In the genomic region with DNA sequence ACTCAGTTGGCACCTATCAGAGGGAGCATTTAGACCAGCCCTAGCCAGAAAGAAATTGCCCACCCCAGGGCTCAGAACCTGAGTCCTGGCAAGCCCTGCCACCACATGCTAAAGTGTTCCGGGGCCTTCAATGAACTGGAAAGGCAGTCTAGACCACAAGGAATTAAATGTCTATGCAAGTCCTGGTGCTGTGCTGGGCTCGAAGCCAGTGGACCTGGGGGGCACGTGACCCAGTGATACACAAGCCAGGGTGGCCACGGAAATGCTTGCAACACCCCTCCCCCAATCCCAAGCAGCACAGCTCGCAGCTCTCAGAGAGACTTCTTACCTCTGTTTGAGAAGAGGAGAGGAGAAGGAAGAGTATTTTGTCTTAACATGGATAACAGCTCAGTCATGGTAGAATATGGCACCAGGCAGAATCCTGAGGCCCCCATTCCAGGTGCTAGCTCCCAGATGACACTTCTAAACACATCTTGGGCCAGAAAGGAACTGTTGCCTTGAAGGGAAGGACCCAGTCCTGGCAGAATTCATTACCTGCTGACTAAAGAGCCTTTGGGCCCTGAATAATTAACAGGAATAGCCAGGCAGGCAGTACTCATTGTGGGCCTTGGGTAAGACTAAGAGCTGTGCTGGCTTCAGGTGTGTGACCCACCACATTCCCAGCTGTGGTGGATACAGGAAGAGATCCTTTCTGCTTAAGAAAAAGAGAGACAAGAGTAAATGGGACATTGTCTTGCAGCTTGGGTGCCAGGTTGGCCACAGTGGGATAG, we compare ENCODE assay signal across 13 cellular contexts.
"Had no signal": no experiment of that assay in that cellular context is flagged by ENCODE, and none has a peak within 500 bp of the region (broad histone marks: within the 10 kb centered on the region; RNA-seq: fewer than 3 reads in every experiment).

No MANE protein-coding gene starts in this region.

- H3K27me3 Mint-ChIP-seq: naive thymus-derived CD8-positive, alpha-beta T cell; stimulated activated memory B cell treated with anti-CD40 and anti-IgM and Interleukin-4, amounts not matched to agents 10 μg/mL and 1 μg/mL and 100 μg/mL, for 72 hours had no signal

- H3K4me3 Mint-ChIP-seq: naive thymus-derived CD8-positive, alpha-beta T cell; stimulated activated memory B cell treated with anti-CD40 and anti-IgM and Interleukin-4, amounts not matched to agents 10 μg/mL and 1 μg/mL and 100 μg/mL, for 72 hours; WTC11 had no signal

- H3K27ac Mint-ChIP-seq: naive thymus-derived CD8-positive, alpha-beta T cell; stimulated activated memory B cell treated with anti-CD40 and anti-IgM and Interleukin-4, amounts not matched to agents 10 μg/mL and 1 μg/mL and 100 μg/mL, for 72 hours; WTC11 had no signal

- H3K27ac ChIP-seq: body of pancreas, coronary artery, heart right ventricle had no signal

- H3K4me3 ChIP-seq: body of pancreas, coronary artery, heart right ventricle, lung had no signal

- DNase-seq: activated CD4-positive, alpha-beta T cell treated with anti-CD3 and anti-CD28 coated beads for 48 hours; activated naive CD4-positive, alpha-beta T cell treated with Interleukin-2 at 50 U/mL for 16 hours; body of pancreas; central memory CD4-positive, alpha-beta T cell; foreskin melanocyte; heart right ventricle; naive thymus-derived CD8-positive, alpha-beta T cell; stimulated activated CD4-positive, alpha-beta T cell treated with anti-CD3 and anti-CD28 coated beads, Interleukin-2, amount 100 ng/mL, for 48 hours; T-helper 2 cell had no signal

- ATAC-seq: body of pancreas; heart right ventricle; naive thymus-derived CD8-positive, alpha-beta T cell; stimulated activated memory B cell treated with anti-CD40 and anti-IgM and Interleukin-4, amounts not matched to agents 10 μg/mL and 1 μg/mL and 100 μg/mL, for 72 hours; WTC11 had no signal

- H3K4me1 ChIP-seq: body of pancreas had no signal

- H3K27me3 ChIP-seq: body of pancreas, heart right ventricle had no signal
